ENCODE assay signal across 1 cellular context in the genomic region with DNA sequence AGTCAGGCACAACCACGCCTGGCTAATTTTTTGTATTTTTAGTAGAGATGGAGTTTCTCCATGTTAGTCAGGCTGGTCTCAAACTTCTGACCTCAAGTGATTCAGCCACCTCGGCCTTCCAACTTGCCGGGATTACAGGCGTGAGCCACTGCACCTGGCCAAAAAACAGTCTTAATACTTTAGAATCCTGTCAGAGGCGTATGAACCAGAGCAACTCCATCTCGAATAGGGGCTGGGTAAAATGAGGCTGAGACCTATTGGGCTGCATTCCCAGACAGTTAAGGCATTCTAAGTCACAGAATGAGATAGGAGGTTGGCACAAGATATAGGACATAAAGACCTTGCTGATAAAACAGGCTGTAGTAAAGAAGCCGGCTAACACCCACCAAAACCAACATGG.
TF ChIP-seq lines count a peak whose summit lies in the region.

No MANE protein-coding gene starts in this region.

TF ChIP-seq in K562, 482 proteins besides CTCF, POLR2A, EP300 and RAD21:
- TF ChIP-seq ZNF79 (CRISPR knock-in tag; IDR thresholded peaks at IDR 0.05; ENCODE audit: low read depth) = peak; percentile 71; the same call in 1 of the 2 replicates
TF ChIP-seq in K562: peak in this region for 1; not testable (repeated sequence) for 481.
